9 cellular contexts compared by ENCODE assay signal in the genomic region with DNA sequence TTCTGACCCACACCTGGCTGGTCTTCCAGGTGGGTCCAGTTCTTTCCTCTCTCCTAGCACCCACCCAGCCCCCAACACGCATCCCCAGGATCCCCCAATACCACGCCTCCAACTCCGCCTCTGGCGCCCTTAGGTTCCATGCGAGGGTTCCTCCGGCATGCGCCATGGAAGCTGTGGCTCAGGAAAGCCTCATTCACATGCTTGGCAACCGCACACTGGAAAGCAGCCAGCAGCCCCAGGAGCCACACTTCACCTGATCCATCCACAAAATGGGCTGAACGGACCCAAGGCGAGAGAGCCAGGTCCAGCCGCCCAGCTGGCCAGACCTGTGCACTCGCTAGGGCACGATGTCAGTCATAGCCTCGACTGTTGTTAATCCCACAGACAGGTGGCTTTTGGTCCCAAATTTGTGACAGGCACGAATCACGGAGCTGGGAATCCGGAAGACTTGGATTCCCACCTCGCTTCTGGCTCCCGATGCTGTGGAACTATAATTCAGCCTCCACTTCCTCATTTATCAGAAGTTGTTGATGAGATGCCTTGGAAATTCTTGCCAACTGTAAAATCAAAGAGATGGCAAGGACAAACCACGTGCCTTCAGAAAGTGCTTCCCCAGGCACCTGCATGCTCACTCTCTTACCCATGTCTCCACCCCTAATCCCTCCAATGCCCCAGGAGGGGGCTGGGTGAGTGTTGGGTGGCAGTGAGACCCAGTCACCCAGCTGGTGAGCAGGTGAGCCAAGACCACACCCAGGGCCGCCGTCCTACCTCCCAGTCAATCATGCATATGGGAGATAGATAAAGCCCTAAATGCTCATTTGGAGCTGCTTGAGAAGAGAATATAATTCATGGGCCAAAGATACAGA.
DNase-seq lines count a peak whose midpoint lies in the region; ATAC-seq and TF ChIP-seq lines count a peak whose summit lies in the region.
"Had no signal": no experiment of that assay in that cellular context is flagged by ENCODE, and none has a peak within 500 bp of the region (broad histone marks: within the 10 kb centered on the region; RNA-seq: fewer than 3 reads in every experiment).

No MANE protein-coding gene starts in this region.

- DNase-seq in NCI-H748 treated with DMSO at 0.1 percent for 48 hours (lab: John Stamatoyannopoulos, UW): peak; percentile 16
- no peak for DNase-seq in NCI-H748 (lab: John Stamatoyannopoulos, UW; ENCODE audit: unreplicated experiment)
- no peak for DNase-seq in body of pancreas
- DNase-seq in mucosa of descending colon: peak in 2 of 3 donors; percentile 41 to 54
- peak in 1 of 2 donors; percentile 34 for DNase-seq in uterus
- DNase-seq in midbrain (lab: John Stamatoyannopoulos, UW): no peak
- DNase-seq: stimulated activated CD4-positive, alpha-beta T cell treated with anti-CD3 and anti-CD28 coated beads, Interleukin-4, amount 100 ng/mL, for 24 hours had no signal

- TF ChIP-seq POLR2A in body of pancreas (IDR thresholded peaks at IDR 0.05) (no peak), uterus (IDR thresholded peaks at IDR 0.05) (no peak)

- H3K4me1 ChIP-seq in body of pancreas (peaks cover 19% of the 10 kb centered on the region), mucosa of descending colon (ENCODE audit: low read depth) (no peaks in the 10 kb centered on the region), uterus (peaks cover 4 to 7% of the 10 kb centered on the region in 2 donors)

- ATAC-seq in body of pancreas (no peak), mucosa of descending colon (peak; percentile 61), GM18520 (IDR thresholded peaks at IDR 0.05; ENCODE audit: unreplicated experiment) (no peak), GM19035 (IDR thresholded peaks at IDR 0.05; ENCODE audit: unreplicated experiment) (no peak)

- peak overlapping the region in 3 of 4 donors; percentile 56 to 63 (median 57) for H3K27ac ChIP-seq in body of pancreas
- H3K27ac ChIP-seq in uterus: peak overlapping the region; percentile 54 to 58

- H3K36me3 ChIP-seq in body of pancreas (replicated peaks in 1 of 2; ENCODE audit: insufficient read depth in 1 of 2, low read depth in 2 of 2) (no peaks in the 10 kb centered on the region), mucosa of descending colon (ENCODE audit: low read depth) (no peaks in the 10 kb centered on the region), uterus (no peaks in the 10 kb centered on the region)

- intact Hi-C loops in body of pancreas (cut with DNase I): no loop called here
- intact Hi-C loops in mucosa of descending colon (cut with DNase I, micrococcal nuclease): no loop called here
- intact Hi-C loops in uterus (cut with DNase I; ENCODE audit: low total_unique reads): no loop called here

- H3K4me3 ChIP-seq in body of pancreas (no peak overlapping the region), mucosa of descending colon (no peak overlapping the region), uterus (no peak overlapping the region)

- TF ChIP-seq CTCF in body of pancreas (IDR thresholded peaks at IDR 0.05): no peak
- TF ChIP-seq CTCF in mucosa of descending colon (IDR thresholded peaks at IDR 0.05): no peak
- TF ChIP-seq CTCF in uterus (IDR thresholded peaks at IDR 0.05): no peak

- no peaks in the 10 kb centered on the region for H3K27me3 ChIP-seq in body of pancreas
- H3K27me3 ChIP-seq in uterus: no peaks in the 10 kb centered on the region

- WGBS in body of pancreas, 2 donors: 63 to 65% methylated on average over 17 to 22 of the region's 22 CpGs

- no peaks in the 10 kb centered on the region for H3K9me3 ChIP-seq in body of pancreas
- no peaks in the 10 kb centered on the region for H3K9me3 ChIP-seq in mucosa of descending colon
- H3K9me3 ChIP-seq in uterus: no peaks in the 10 kb centered on the region

Comparison
In these comparisons a context has a peak if more than half of its experiments do, and no peak if none do; other contexts are left out.
1. DNase-seq: peak in NCI-H748 treated with DMSO at 0.1 percent for 48 hours (single experiment) and mucosa of descending colon (2 of 3); none in NCI-H748 (single experiment), body of pancreas (0 of 4) and midbrain (single experiment).